ENCODE assay signal across 10 cellular contexts in the genomic region with DNA sequence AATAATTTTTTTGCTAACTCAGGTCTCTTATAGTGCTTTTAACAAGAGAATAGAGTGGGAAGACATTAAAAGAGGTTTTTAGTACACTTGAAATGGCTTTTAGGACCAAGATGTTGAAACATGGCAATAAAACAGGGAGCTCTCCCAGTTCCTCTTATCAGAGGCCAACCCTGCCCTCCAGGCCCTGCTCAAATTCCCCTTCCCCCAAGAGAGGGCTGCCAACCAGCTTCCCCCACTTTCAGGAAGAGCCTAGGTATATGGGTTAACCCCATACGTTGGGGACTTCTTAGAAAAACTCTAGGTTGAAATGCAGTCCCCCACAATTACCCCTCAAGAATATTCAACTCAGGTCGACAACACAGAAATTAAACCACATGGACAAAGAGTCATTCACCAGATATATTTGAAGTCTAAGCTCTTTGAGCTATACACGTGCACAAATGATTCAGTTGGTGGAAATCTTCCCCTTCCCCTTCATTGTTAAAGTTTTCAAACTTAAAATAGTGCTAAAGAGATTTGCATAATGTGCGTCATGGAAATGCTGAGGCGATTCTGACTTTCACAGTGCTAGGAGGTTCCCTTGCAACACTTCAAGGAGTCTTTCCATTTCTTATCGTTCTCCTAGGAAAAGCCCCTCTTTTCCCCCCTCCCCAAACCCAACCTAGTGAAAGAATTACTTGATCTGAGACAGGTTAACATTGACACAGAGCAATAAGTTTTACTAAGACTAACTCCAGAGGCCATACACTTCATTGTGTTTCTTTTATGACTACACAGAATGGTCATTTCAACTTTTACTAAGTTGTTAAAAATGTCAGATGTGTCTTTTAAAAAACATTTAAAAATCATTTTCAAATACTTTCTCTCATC. TPM values are rescaled to one million over a fixed set of nuclear protein-coding genes. Genes with fewer than 3 reads are reported as not detected.
DNase-seq lines count a peak whose midpoint lies in the region; ATAC-seq and TF ChIP-seq lines count a peak whose summit lies in the region.
"Had no signal": no experiment of that assay in that cellular context is flagged by ENCODE, and none has a peak within 500 bp of the region (broad histone marks: within the 10 kb centered on the region; RNA-seq: fewer than 3 reads in every experiment).

No MANE protein-coding gene starts in this region.

- H3K9me3 Mint-ChIP-seq in activated CD8-positive, alpha-beta T cell treated with anti-CD3 and anti-CD28 coated beads for 36 hours = no peaks in the 10 kb centered on the region
- no peaks in the 10 kb centered on the region for H3K9me3 Mint-ChIP-seq in activated CD8-positive, alpha-beta T cell treated with anti-CD3 and anti-CD28 coated beads, Interleukin-2, amount 10 ng/mL, durations not matched to agents 7 days and 5 days (ENCODE audit: insufficient read depth)
- H3K9me3 Mint-ChIP-seq: dendritic cell treated with granulocyte-macrophage colony-stimulating factor and Interleukin-4, amounts not matched to agents 40 ng/mL and 50 ng/mL, for 4 days had no signal

- peak; percentile 56 for DNase-seq in activated CD8-positive, alpha-beta T cell treated with anti-CD3 and anti-CD28 coated beads for 36 hours
- no peak for DNase-seq in activated CD8-positive, alpha-beta T cell treated with anti-CD3 and anti-CD28 coated beads, Interleukin-2, amount 10 ng/mL, durations not matched to agents 7 days and 5 days
- DNase-seq in Kasumi-1 (lab: John Stamatoyannopoulos, UW) = peak; percentile 15 to 16
- DNase-seq in stimulated activated CD8-positive, alpha-beta memory T cell treated with anti-CD3 and anti-CD28 coated beads, Interleukin-4, amount 100 ng/mL, for 48 hours = peak; percentile 38
- no peak for DNase-seq in SK-N-DZ (ENCODE audit: low spot score)
- DNase-seq in sciatic nerve (ENCODE audit: low spot score) = no peak
- DNase-seq in DMS153 (lab: John Stamatoyannopoulos, UW) = no peak

- intact Hi-C loops in activated CD8-positive, alpha-beta T cell treated with anti-CD3 and anti-CD28 coated beads for 36 hours (cut with micrococcal nuclease) = loop anchor here (2.0 to 10.0 kb wide), 2 partner anchors 190 to 404 kb away; no protein-coding TSS in a partner anchor
- intact Hi-C loops in sciatic nerve (cut with DNase I) = no loop called here

- H3K4me3 Mint-ChIP-seq in activated CD8-positive, alpha-beta T cell treated with anti-CD3 and anti-CD28 coated beads for 36 hours = no peak overlapping the region
- no peak overlapping the region for H3K4me3 Mint-ChIP-seq in activated CD8-positive, alpha-beta T cell treated with anti-CD3 and anti-CD28 coated beads, Interleukin-2, amount 10 ng/mL, durations not matched to agents 7 days and 5 days
- H3K4me3 Mint-ChIP-seq: dendritic cell treated with granulocyte-macrophage colony-stimulating factor and Interleukin-4, amounts not matched to agents 40 ng/mL and 50 ng/mL, for 4 days had no signal

- POLR2A ChIA-PET in activated CD8-positive, alpha-beta T cell treated with anti-CD3 and anti-CD28 coated beads for 36 hours (lab: Charles Lee) = no interaction called here
- POLR2A ChIA-PET in activated CD8-positive, alpha-beta T cell treated with anti-CD3 and anti-CD28 coated beads, Interleukin-2, amount 10 ng/mL, durations not matched to agents 7 days and 5 days (lab: Charles Lee) = no interaction called here

- ATAC-seq in activated CD8-positive, alpha-beta T cell treated with anti-CD3 and anti-CD28 coated beads for 36 hours = peak; percentile 70
- no peak for ATAC-seq in activated CD8-positive, alpha-beta T cell treated with anti-CD3 and anti-CD28 coated beads, Interleukin-2, amount 10 ng/mL, durations not matched to agents 7 days and 5 days
- ATAC-seq in HG02571 (IDR thresholded peaks at IDR 0.05; ENCODE audit: unreplicated experiment) (peak; percentile 72), sciatic nerve (no peak)

- H3K27me3 Mint-ChIP-seq in activated CD8-positive, alpha-beta T cell treated with anti-CD3 and anti-CD28 coated beads for 36 hours = no peaks in the 10 kb centered on the region
- H3K27me3 Mint-ChIP-seq in activated CD8-positive, alpha-beta T cell treated with anti-CD3 and anti-CD28 coated beads, Interleukin-2, amount 10 ng/mL, durations not matched to agents 7 days and 5 days (ENCODE audit: low read depth) = peaks cover 2% of the 10 kb centered on the region

- H3K36me3 Mint-ChIP-seq in activated CD8-positive, alpha-beta T cell treated with anti-CD3 and anti-CD28 coated beads for 36 hours (ENCODE audit: low read depth) = no peaks in the 10 kb centered on the region
- H3K36me3 Mint-ChIP-seq in activated CD8-positive, alpha-beta T cell treated with anti-CD3 and anti-CD28 coated beads, Interleukin-2, amount 10 ng/mL, durations not matched to agents 7 days and 5 days (ENCODE audit: low read depth) = no peaks in the 10 kb centered on the region

- H3K4me1 Mint-ChIP-seq in activated CD8-positive, alpha-beta T cell treated with anti-CD3 and anti-CD28 coated beads for 36 hours (ENCODE audit: low read depth) = peaks cover 21% of the 10 kb centered on the region
- H3K4me1 Mint-ChIP-seq in activated CD8-positive, alpha-beta T cell treated with anti-CD3 and anti-CD28 coated beads, Interleukin-2, amount 10 ng/mL, durations not matched to agents 7 days and 5 days (ENCODE audit: low read depth) = peaks cover 7% of the 10 kb centered on the region

- CTCF ChIA-PET in activated CD8-positive, alpha-beta T cell treated with anti-CD3 and anti-CD28 coated beads for 36 hours (lab: Charles Lee) = interaction anchor here (0.6 to 3.6 kb wide), 19 partner anchors 12 to 616 kb away, joined by 3 to 24 read pairs (median 4); a partner anchor contains a TSS
- CTCF ChIA-PET in activated CD8-positive, alpha-beta T cell treated with anti-CD3 and anti-CD28 coated beads, Interleukin-2, amount 10 ng/mL, durations not matched to agents 7 days and 5 days (lab: Charles Lee) = interaction anchor here (0.7 to 2.6 kb wide), 14 partner anchors 9 to 213 kb away, joined by 3 to 19 read pairs (median 3); no protein-coding TSS in a partner anchor

- peak overlapping the region; percentile 83 for H3K27ac Mint-ChIP-seq in activated CD8-positive, alpha-beta T cell treated with anti-CD3 and anti-CD28 coated beads for 36 hours
- H3K27ac Mint-ChIP-seq in activated CD8-positive, alpha-beta T cell treated with anti-CD3 and anti-CD28 coated beads, Interleukin-2, amount 10 ng/mL, durations not matched to agents 7 days and 5 days = no peak overlapping the region
- H3K27ac Mint-ChIP-seq: dendritic cell treated with granulocyte-macrophage colony-stimulating factor and Interleukin-4, amounts not matched to agents 40 ng/mL and 50 ng/mL, for 4 days had no signal

- TF ChIP-seq CTCF in activated CD8-positive, alpha-beta T cell treated with anti-CD3 and anti-CD28 coated beads for 36 hours (IDR thresholded peaks at IDR 0.05) = no peak

RNA-seq across cellular contexts. Expression of a gene that starts 49.8 kb away (rescaled TPM):
- total RNA-seq in activated CD8-positive, alpha-beta T cell treated with anti-CD3 and anti-CD28 coated beads for 36 hours = under 1 TPM; 0.40 to 0.68 TPM
- not detected for total RNA-seq in activated CD8-positive, alpha-beta T cell treated with anti-CD3 and anti-CD28 coated beads, Interleukin-2, amount 10 ng/mL, durations not matched to agents 7 days and 5 days
- polyA plus RNA-seq in SK-N-DZ (2014; cell fraction: cytosol; rRNA removed) = 0.13 TPM in 1 of 2 replicates, not detected in the other
- 0.10 TPM in 1 of 2 replicates, not detected in the other for polyA plus RNA-seq in SK-N-DZ (2014; cell fraction: nucleus; rRNA removed)
- 1.9 TPM for total RNA-seq in sciatic nerve
- total RNA-seq: HT1080 had no signal

Comparison
In these comparisons a context has a peak if more than half of its experiments do, and no peak if none do; other contexts are left out.
1. ATAC-seq: peak in activated CD8-positive, alpha-beta T cell treated with anti-CD3 and anti-CD28 coated beads for 36 hours (single experiment) and HG02571 (single experiment); none in activated CD8-positive, alpha-beta T cell treated with anti-CD3 and anti-CD28 coated beads, Interleukin-2, amount 10 ng/mL, durations not matched to agents 7 days and 5 days (single experiment) and sciatic nerve (single experiment).
2. DNase-seq: peak in activated CD8-positive, alpha-beta T cell treated with anti-CD3 and anti-CD28 coated beads for 36 hours (single experiment), Kasumi-1 (2 of 2) and stimulated activated CD8-positive, alpha-beta memory T cell treated with anti-CD3 and anti-CD28 coated beads, Interleukin-4, amount 100 ng/mL, for 48 hours (single experiment); none in activated CD8-positive, alpha-beta T cell treated with anti-CD3 and anti-CD28 coated beads, Interleukin-2, amount 10 ng/mL, durations not matched to agents 7 days and 5 days (single experiment), SK-N-DZ (single experiment), sciatic nerve (single experiment) and DMS153 (single experiment).